8 cellular contexts compared by ENCODE assay signal in genomic region chr19:47239152-47239551, GRCh38. TPM values are rescaled to one million over a fixed set of nuclear protein-coding genes. Genes with fewer than 3 reads are reported as not detected.
A peak's percentile ranks its signal among the peaks of the same experiment; 100 is the strongest.
DNase-seq lines count a peak whose midpoint lies in the region; ATAC-seq and TF ChIP-seq lines count a peak whose summit lies in the region.

No MANE protein-coding gene starts in this region.

- POLR2A ChIA-PET in activated CD8-positive, alpha-beta T cell treated with anti-CD3 and anti-CD28 coated beads, Interleukin-2, amount 10 ng/mL, durations not matched to agents 7 days and 5 days (lab: Charles Lee): interaction anchor here (0.7 to 1.5 kb wide), 3 partner anchors 11 to 81 kb away, joined by 3 to 6 read pairs (median 4); no protein-coding TSS in a partner anchor

- peaks cover 40% of the 10 kb centered on the region for H3K4me1 ChIP-seq in suprapubic skin

- TF ChIP-seq POLR2A in suprapubic skin (IDR thresholded peaks at IDR 0.05): no peak

- no peak for ATAC-seq in activated CD8-positive, alpha-beta memory T cell treated with anti-CD3 and anti-CD28 coated beads, Interleukin-2, amount 10 ng/mL, durations not matched to agents 7 days and 5 days
- no peak for ATAC-seq in activated CD8-positive, alpha-beta T cell treated with anti-CD3 and anti-CD28 coated beads, Interleukin-2, amount 10 ng/mL, durations not matched to agents 7 days and 5 days
- no peak for ATAC-seq in HG02798 (IDR thresholded peaks at IDR 0.05; ENCODE audit: poor library complexity, unreplicated experiment)
- no peak for ATAC-seq in HG03439 (IDR thresholded peaks at IDR 0.05; ENCODE audit: unreplicated experiment)

- WGBS in suprapubic skin: 21% methylated on average over 9 of the region's 16 CpGs

- no peaks in the 10 kb centered on the region for H3K9me3 Mint-ChIP-seq in activated CD8-positive, alpha-beta memory T cell treated with anti-CD3 and anti-CD28 coated beads, Interleukin-2, amount 10 ng/mL, durations not matched to agents 7 days and 5 days (ENCODE audit: low read depth)
- no peaks in the 10 kb centered on the region for H3K9me3 Mint-ChIP-seq in activated CD8-positive, alpha-beta T cell treated with anti-CD3 and anti-CD28 coated beads, Interleukin-2, amount 10 ng/mL, durations not matched to agents 7 days and 5 days (ENCODE audit: insufficient read depth)
- no peaks in the 10 kb centered on the region for H3K9me3 Mint-ChIP-seq in immature natural killer cell

- H3K27ac Mint-ChIP-seq in activated CD8-positive, alpha-beta memory T cell treated with anti-CD3 and anti-CD28 coated beads, Interleukin-2, amount 10 ng/mL, durations not matched to agents 7 days and 5 days: no peak overlapping the region
- H3K27ac Mint-ChIP-seq in activated CD8-positive, alpha-beta T cell treated with anti-CD3 and anti-CD28 coated beads, Interleukin-2, amount 10 ng/mL, durations not matched to agents 7 days and 5 days: peak overlapping the region; percentile 80
- peak overlapping the region in 5 of 6 donors; percentile 54 to 91 (median 77) for H3K27ac Mint-ChIP-seq in immature natural killer cell

- DNase-seq in activated CD8-positive, alpha-beta memory T cell treated with anti-CD3 and anti-CD28 coated beads, Interleukin-2, amount 10 ng/mL, durations not matched to agents 7 days and 5 days: no peak
- no peak for DNase-seq in activated CD8-positive, alpha-beta memory T cell treated with anti-CD3 and anti-CD28 coated beads for 24 hours
- DNase-seq in activated CD8-positive, alpha-beta T cell treated with anti-CD3 and anti-CD28 coated beads, Interleukin-2, amount 10 ng/mL, durations not matched to agents 7 days and 5 days: peak; percentile 40
- DNase-seq in immature natural killer cell (no peak), suprapubic skin (ENCODE audit: low spot score in 2 of 2) (no peak), head of caudate nucleus (no peak)

- peak overlapping the region; percentile 41 for H3K4me3 ChIP-seq in suprapubic skin

- CTCF ChIA-PET in activated CD8-positive, alpha-beta memory T cell treated with anti-CD3 and anti-CD28 coated beads, Interleukin-2, amount 10 ng/mL, durations not matched to agents 7 days and 5 days (lab: Charles Lee): interaction anchor here (0.7 to 3.7 kb wide), 7 partner anchors 9 to 226 kb away, joined by 3 to 27 read pairs (median 5); no protein-coding TSS in a partner anchor
- CTCF ChIA-PET in activated CD8-positive, alpha-beta T cell treated with anti-CD3 and anti-CD28 coated beads, Interleukin-2, amount 10 ng/mL, durations not matched to agents 7 days and 5 days (lab: Charles Lee): interaction anchor here (1.1 to 2.8 kb wide), 4 partner anchors 8 to 108 kb away, joined by 3 to 16 read pairs (median 4); partner anchors contain the start of gene SAE1

- no peaks in the 10 kb centered on the region for H3K9me3 ChIP-seq in suprapubic skin

- peaks cover 25% of the 10 kb centered on the region for H3K4me1 Mint-ChIP-seq in activated CD8-positive, alpha-beta memory T cell treated with anti-CD3 and anti-CD28 coated beads, Interleukin-2, amount 10 ng/mL, durations not matched to agents 7 days and 5 days
- H3K4me1 Mint-ChIP-seq in activated CD8-positive, alpha-beta T cell treated with anti-CD3 and anti-CD28 coated beads, Interleukin-2, amount 10 ng/mL, durations not matched to agents 7 days and 5 days (ENCODE audit: low read depth): peaks cover 29% of the 10 kb centered on the region
- H3K4me1 Mint-ChIP-seq in immature natural killer cell: peaks cover 15 to 26% of the 10 kb centered on the region in 2 donors

- H3K4me3 Mint-ChIP-seq in activated CD8-positive, alpha-beta memory T cell treated with anti-CD3 and anti-CD28 coated beads, Interleukin-2, amount 10 ng/mL, durations not matched to agents 7 days and 5 days: peak overlapping the region; percentile 64
- peak overlapping the region; percentile 67 for H3K4me3 Mint-ChIP-seq in activated CD8-positive, alpha-beta T cell treated with anti-CD3 and anti-CD28 coated beads, Interleukin-2, amount 10 ng/mL, durations not matched to agents 7 days and 5 days
- peak overlapping the region; percentile 73 to 95 (median 86) for H3K4me3 Mint-ChIP-seq in immature natural killer cell

- H3K36me3 ChIP-seq in suprapubic skin: no peaks in the 10 kb centered on the region

- TF ChIP-seq CTCF in suprapubic skin (IDR thresholded peaks at IDR 0.05): no peak

- H3K27me3 Mint-ChIP-seq in activated CD8-positive, alpha-beta memory T cell treated with anti-CD3 and anti-CD28 coated beads, Interleukin-2, amount 10 ng/mL, durations not matched to agents 7 days and 5 days: peaks cover 11% of the 10 kb centered on the region
- peaks cover 3% of the 10 kb centered on the region for H3K27me3 Mint-ChIP-seq in activated CD8-positive, alpha-beta T cell treated with anti-CD3 and anti-CD28 coated beads, Interleukin-2, amount 10 ng/mL, durations not matched to agents 7 days and 5 days (ENCODE audit: low read depth)
- H3K27me3 Mint-ChIP-seq in immature natural killer cell (ENCODE audit: low read depth in 3 of 3): peaks cover 4 to 8% (median 6%) of the 10 kb centered on the region in 3 donors

- H3K36me3 Mint-ChIP-seq in activated CD8-positive, alpha-beta memory T cell treated with anti-CD3 and anti-CD28 coated beads, Interleukin-2, amount 10 ng/mL, durations not matched to agents 7 days and 5 days: no peaks in the 10 kb centered on the region
- no peaks in the 10 kb centered on the region for H3K36me3 Mint-ChIP-seq in activated CD8-positive, alpha-beta T cell treated with anti-CD3 and anti-CD28 coated beads, Interleukin-2, amount 10 ng/mL, durations not matched to agents 7 days and 5 days (ENCODE audit: low read depth)
- no peaks in the 10 kb centered on the region for H3K36me3 Mint-ChIP-seq in immature natural killer cell

- no peak for TF ChIP-seq EP300 in suprapubic skin (IDR thresholded peaks at IDR 0.05)

- intact Hi-C loops in head of caudate nucleus (cut with DNase I): no loop called here

- no peak overlapping the region for H3K27ac ChIP-seq in suprapubic skin

- H3K27me3 ChIP-seq in suprapubic skin: peaks cover 5% of the 10 kb centered on the region

RNA-seq across cellular contexts. Expression of gene BBC3, which starts 8.2 kb away (rescaled TPM):
- 10 to 100 TPM; 14.0 to 16.7 TPM for total RNA-seq in activated CD8-positive, alpha-beta memory T cell treated with anti-CD3 and anti-CD28 coated beads, Interleukin-2, amount 10 ng/mL, durations not matched to agents 7 days and 5 days
- 10 to 100 TPM; 15.7 to 16.8 TPM for total RNA-seq in activated CD8-positive, alpha-beta T cell treated with anti-CD3 and anti-CD28 coated beads, Interleukin-2, amount 10 ng/mL, durations not matched to agents 7 days and 5 days
- polyA plus RNA-seq in immature natural killer cell: 10 to 100 TPM in 1 of 3 donors, 1 to 10 TPM in 2; 8.3 to 13.9 (median 8.4) TPM
- 10 to 100 TPM in 2 of 4 donors, 1 to 10 TPM in 2; 5.6 to 13.6 (median 9.7) TPM for total RNA-seq in suprapubic skin

RNA-seq across cellular contexts. Expression of gene CCDC9, which starts 17.2 kb away (rescaled TPM):
- total RNA-seq in activated CD8-positive, alpha-beta memory T cell treated with anti-CD3 and anti-CD28 coated beads, Interleukin-2, amount 10 ng/mL, durations not matched to agents 7 days and 5 days: 10 to 100 TPM; 24.8 to 27.6 TPM
- total RNA-seq in activated CD8-positive, alpha-beta T cell treated with anti-CD3 and anti-CD28 coated beads, Interleukin-2, amount 10 ng/mL, durations not matched to agents 7 days and 5 days: 10 to 100 TPM; 30.0 to 32.1 TPM
- 10 to 100 TPM in 1 of 3 donors, 1 to 10 TPM in 2; 2.6 to 12.2 (median 5.1) TPM for polyA plus RNA-seq in immature natural killer cell
- 10 to 100 TPM; 24.6 to 33.2 (median 27.4) TPM for total RNA-seq in suprapubic skin

RNA-seq across cellular contexts. Expression of gene INAFM1, which starts 35.5 kb away (rescaled TPM):
- 10 to 100 TPM in 1 of 2 experiments, 1 to 10 TPM in 1; 7.6 to 14.5 TPM for total RNA-seq in activated CD8-positive, alpha-beta memory T cell treated with anti-CD3 and anti-CD28 coated beads, Interleukin-2, amount 10 ng/mL, durations not matched to agents 7 days and 5 days
- 10 to 100 TPM; 12.9 to 14.3 TPM for total RNA-seq in activated CD8-positive, alpha-beta T cell treated with anti-CD3 and anti-CD28 coated beads, Interleukin-2, amount 10 ng/mL, durations not matched to agents 7 days and 5 days
- 1 to 10 TPM; 1.2 to 3.9 (median 2.3) TPM for polyA plus RNA-seq in immature natural killer cell
- total RNA-seq in suprapubic skin: 10 to 100 TPM in 2 of 4 donors, 1 to 10 TPM in 2; 6.6 to 13.5 (median 10.6) TPM
